ENCODE assay signal across 21 cellular contexts in genomic region chr19:640606-641170, GRCh38. TPM values are rescaled to one million over a fixed set of nuclear protein-coding genes. Genes with fewer than 3 reads are reported as not detected.
DNase-seq lines count a peak whose midpoint lies in the region; ATAC-seq and TF ChIP-seq lines count a peak whose summit lies in the region.
"Had no signal": no experiment of that assay in that cellular context is flagged by ENCODE, and none has a peak within 500 bp of the region (broad histone marks: within the 10 kb centered on the region; RNA-seq: fewer than 3 reads in every experiment).

No MANE protein-coding gene starts in this region.

- no peaks in the 10 kb centered on the region for H3K9me3 Mint-ChIP-seq in MCF 10A (ENCODE audit: unreplicated experiment)
- H3K9me3 Mint-ChIP-seq in T-cell, result no peaks in the 10 kb centered on the region

- H3K36me3 ChIP-seq in breast epithelium (no peaks in the 10 kb centered on the region), gastroesophageal sphincter (peaks cover 0 to 11% of the 10 kb centered on the region in 2 donors)

- DNase-seq in MCF 10A (ENCODE audit: unreplicated experiment) (no peak), breast epithelium (ENCODE audit: low spot score in 2 of 2) (no peak), T-cell (no peak), T-helper 9 cell (no peak), midbrain (lab: John Stamatoyannopoulos, UW) (no peak)
- DNase-seq: COR-L47, GF-D8, IMR-90, NCI-H1930, NCI-H2171, NCI-H446, Peyer's patch had no signal

- H3K9me3 ChIP-seq in breast epithelium, result no peaks in the 10 kb centered on the region
- no peaks in the 10 kb centered on the region for H3K9me3 ChIP-seq in gastroesophageal sphincter
- H3K9me3 ChIP-seq: Peyer's patch had no signal

- POLR2A ChIA-PET in MCF 10A (lab: Yijun Ruan, JAX) (no interaction called here), T-cell (lab: Charles Lee) (no interaction called here)

- no peak for ATAC-seq in T-cell (replicated peaks in 1 of 4)
- ATAC-seq in gastroesophageal sphincter, result no peak
- no peak for ATAC-seq in GM21367 (IDR thresholded peaks at IDR 0.05; ENCODE audit: unreplicated experiment)
- no peak for ATAC-seq in GM21576 (IDR thresholded peaks at IDR 0.05; ENCODE audit: unreplicated experiment)
- ATAC-seq: Right ventricle myocardium inferior had no signal

- no peak for TF ChIP-seq POLR2A in breast epithelium (IDR thresholded peaks at IDR 0.05)
- peak in 1 of 2 donors; percentile 9 for TF ChIP-seq POLR2A in gastroesophageal sphincter (IDR thresholded peaks at IDR 0.05)

- H3K27ac Mint-ChIP-seq in MCF 10A (ENCODE audit: low read depth, unreplicated experiment) (no peak overlapping the region), T-cell (no peak overlapping the region)

- H3K27me3 ChIP-seq in breast epithelium (no peaks in the 10 kb centered on the region), gastroesophageal sphincter (no peaks in the 10 kb centered on the region)
- H3K27me3 ChIP-seq: Peyer's patch had no signal

- TF ChIP-seq EP300 in gastroesophageal sphincter (IDR thresholded peaks at IDR 0.05), result no peak

- BruUV-seq in MCF 10A (replicated peaks; lab: Mats Ljungman, UMichigan), result no TSS peak

- TF ChIP-seq CTCF in MCF 10A (IDR thresholded peaks at IDR 0.05; ENCODE audit: unreplicated experiment) (no peak), breast epithelium (IDR thresholded peaks at IDR 0.05) (no peak), gastroesophageal sphincter (IDR thresholded peaks at IDR 0.05) (no peak)

- intact Hi-C loops in MCF 10A (cut with micrococcal nuclease) (no loop called here), breast epithelium (cut with DNase I; ENCODE audit: low total_unique reads) (no loop called here)

- H3K36me3 Mint-ChIP-seq in MCF 10A (ENCODE audit: insufficient read depth, unreplicated experiment) (peaks cover 11% of the 10 kb centered on the region), T-cell (no peaks in the 10 kb centered on the region)

- H3K4me1 ChIP-seq in breast epithelium, result peaks cover 0 to 7% of the 10 kb centered on the region in 2 donors
- H3K4me1 ChIP-seq in gastroesophageal sphincter, result peaks cover 0 to 20% (median 6%) of the 10 kb centered on the region in 3 donors

- no CpG with 5 or more reads among the region's 30 CpGs for WGBS in gastroesophageal sphincter (ENCODE audit: low coverage in 1 of 2), 2 donors

- H3K27ac ChIP-seq in breast epithelium, result no peak overlapping the region
- H3K27ac ChIP-seq in gastroesophageal sphincter, result peak overlapping the region in 3 of 4 donors; percentile 56 to 75 (median 69)
- H3K27ac ChIP-seq: 22Rv1, SK-N-MC had no signal

- CTCF ChIA-PET in MCF 10A (lab: Yijun Ruan, JAX), result interaction anchor here (0.6 kb wide), 1 partner anchor 90 kb away, joined by 3 read pairs; no protein-coding TSS in a partner anchor
- CTCF ChIA-PET in T-cell (lab: Charles Lee), result no interaction called here

- H3K4me3 Mint-ChIP-seq in MCF 10A (ENCODE audit: unreplicated experiment) (peak overlapping the region; percentile 11), T-cell (peak overlapping the region in 2 of 3 donors; percentile 13 to 43)

- H3K4me3 ChIP-seq in breast epithelium, result no peak overlapping the region
- no peak overlapping the region for H3K4me3 ChIP-seq in gastroesophageal sphincter

- H3K4me1 Mint-ChIP-seq in MCF 10A (ENCODE audit: insufficient read depth, unreplicated experiment) (peaks cover 7% of the 10 kb centered on the region), T-cell (peaks cover 6 to 15% (median 7%) of the 10 kb centered on the region in 3 donors)

- H3K27me3 Mint-ChIP-seq in MCF 10A (ENCODE audit: insufficient read depth, unreplicated experiment) (no peaks in the 10 kb centered on the region), T-cell (no peaks in the 10 kb centered on the region)

RNA-seq across cellular contexts. Expression of gene FGF22, which starts 1.0 kb away (rescaled TPM):
- not detected in 2 replicates for total RNA-seq in MCF 10A (2022)
- total RNA-seq in breast epithelium, result under 1 TPM in 2 of 3 donors, not detected in 1; 0.33 to 0.48 TPM
- 1 to 10 TPM in 3 of 5 donors, under 1 TPM in 2; 0.35 to 3.9 (median 2.8) TPM for total RNA-seq in T-cell
- 1 to 10 TPM in 3 of 4 donors, under 1 TPM in 1; 0.67 to 4.7 (median 1.2) TPM for total RNA-seq in gastroesophageal sphincter
- total RNA-seq: Daoy, IMR-90, LHCN-M2, Peyer's patch, Right ventricle myocardium inferior had no signal

RNA-seq across cellular contexts. Expression of gene POLRMT, which starts 7.4 kb away (rescaled TPM):
- 36.9 and 40.9 TPM in 2 replicates for total RNA-seq in MCF 10A (2022)
- total RNA-seq in breast epithelium, result 10 to 100 TPM; 21.9 to 34.7 (median 28.2) TPM
- 100 to 1,000 TPM in 3 of 5 donors, 10 to 100 TPM in 2; 61.3 to 118 (median 103) TPM for total RNA-seq in T-cell
- total RNA-seq in gastroesophageal sphincter, result 10 to 100 TPM; 22.1 to 39.5 (median 28.1) TPM

RNA-seq across cellular contexts. Expression of gene RNF126, which starts 22.3 kb away (rescaled TPM):
- total RNA-seq in MCF 10A (2022) (53.9 and 68.0 TPM in 2 replicates), breast epithelium (10 to 100 TPM; 41.1 to 46.5 (median 46.2) TPM), T-cell (100 to 1,000 TPM in 4 of 5 donors, 10 to 100 TPM in 1; 98.8 to 139 (median 118) TPM), gastroesophageal sphincter (10 to 100 TPM; 47.7 to 57.9 (median 52.0) TPM)

RNA-seq across cellular contexts. Expression of gene FSTL3, which starts 35.5 kb away (rescaled TPM):
- total RNA-seq in MCF 10A (2022) (172 and 183 TPM in 2 replicates), breast epithelium (100 to 1,000 TPM in 2 of 3 donors, 10 to 100 TPM in 1; 37.8 to 198 (median 111) TPM), T-cell (1 to 10 TPM; 2.0 to 5.3 (median 4.1) TPM), gastroesophageal sphincter (100 to 1,000 TPM; 105 to 200 (median 133) TPM)

RNA-seq across cellular contexts. Expression of gene HCN2, which starts 51.0 kb away (rescaled TPM):
- total RNA-seq in MCF 10A (2022) (0.68 and 1.2 TPM in 2 replicates), breast epithelium (under 1 TPM in 2 of 3 donors, not detected in 1; under 0.01 to 0.44 TPM), T-cell (1 to 10 TPM in 4 of 5 donors, under 1 TPM in 1; 0.93 to 4.4 (median 3.6) TPM), gastroesophageal sphincter (under 1 TPM; 0.12 to 0.27 (median 0.21) TPM)
- total RNA-seq: HT-29, Peyer's patch had no signal

Comparison
In these comparisons a context has a peak if more than half of its experiments do, and no peak if none do; other contexts are left out.
1. H3K27ac ChIP-seq: peak in gastroesophageal sphincter (3 of 4); none in breast epithelium (0 of 2).